16 cellular contexts compared by ENCODE assay signal in the genomic region with DNA sequence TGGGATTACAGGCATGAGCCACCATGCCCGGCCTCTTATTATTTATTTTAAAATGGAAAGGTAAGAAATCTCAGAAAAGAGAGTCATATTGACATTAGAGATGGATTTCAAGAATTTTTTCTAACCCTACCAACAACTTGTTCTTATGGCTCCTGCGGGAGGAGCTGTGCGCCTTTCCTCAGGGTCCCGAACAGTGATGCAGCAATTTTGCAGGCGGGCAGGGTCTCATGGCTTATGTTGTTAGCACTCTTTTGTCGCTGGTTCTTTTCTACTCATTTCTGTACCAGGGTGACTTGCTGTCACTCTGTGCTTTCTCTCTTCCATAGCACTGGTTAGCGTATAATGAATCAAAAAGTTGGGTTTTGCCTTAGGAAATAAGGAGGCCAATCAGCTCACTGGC.
A peak's percentile ranks its signal among the peaks of the same experiment; 100 is the strongest.
DNase-seq lines count a peak whose midpoint lies in the region; ATAC-seq and TF ChIP-seq lines count a peak whose summit lies in the region.
"Had no signal": no experiment of that assay in that cellular context is flagged by ENCODE, and none has a peak within 500 bp of the region (broad histone marks: within the 10 kb centered on the region; RNA-seq: fewer than 3 reads in every experiment).

No MANE protein-coding gene starts in this region.

- H4K91ac ChIP-seq in H9 (ENCODE audit: insufficient read length, low read depth, low read length) = no peak overlapping the region
- H4K91ac ChIP-seq in neuronal stem cell (ENCODE audit: low read depth, low read length, poor library complexity) = no peak overlapping the region

- H3K36me3 Mint-ChIP-seq in H9 (ENCODE audit: insufficient read depth in 1 of 3, low read depth in 3 of 3) = no peaks in the 10 kb centered on the region
- H3K36me3 Mint-ChIP-seq: CD4-positive, alpha-beta memory T cell had no signal

- H2BK5ac ChIP-seq in H9 (ENCODE audit: insufficient read length, low read length) (no peak overlapping the region), neuronal stem cell (ENCODE audit: low read length) (no peak overlapping the region)

- no peaks in the 10 kb centered on the region for H3K9me3 ChIP-seq in H9 (ENCODE audit: control insufficient read depth, low read depth, low read length)
- no peaks in the 10 kb centered on the region for H3K9me3 ChIP-seq in OCI-LY7 (ENCODE audit: low read length)
- H3K9me3 ChIP-seq in neuronal stem cell (replicated peaks in 1 of 2; ENCODE audit: control insufficient read depth in 2 of 2, insufficient read depth in 1 of 2, low read depth in 1 of 2, low read length in 2 of 2) = no peaks in the 10 kb centered on the region
- no peaks in the 10 kb centered on the region for H3K9me3 ChIP-seq in upper lobe of left lung
- H3K9me3 ChIP-seq: A549, BE2C, HAP-1 had no signal

- DNase-seq in H9 (peak; percentile 38), OCI-LY7 (ENCODE audit: low spot score) (no peak), iPS-NIHi11 (ENCODE audit: low spot score) (peak; percentile 10), neuronal stem cell (ENCODE audit: low spot score) (no peak), MV-4-11 (lab: John Stamatoyannopoulos, UW) (no peak), upper lobe of left lung (no peak), substantia nigra (lab: John Stamatoyannopoulos, UW) (no peak)
- DNase-seq: BE2C; CD4-positive, alpha-beta memory T cell; DMS53; GM23248 had no signal

- H3K4me1 Mint-ChIP-seq in H9 = peaks cover 9 to 10% of the 10 kb centered on the region in 2 experiments
- H3K4me1 Mint-ChIP-seq: CD4-positive, alpha-beta memory T cell had no signal

- no peaks in the 10 kb centered on the region for H3K27me3 Mint-ChIP-seq in H9 (ENCODE audit: low read depth)
- H3K27me3 Mint-ChIP-seq: CD4-positive, alpha-beta memory T cell had no signal

- H3K27ac Mint-ChIP-seq in H9 = peak overlapping the region; percentile 4 to 27 (median 21); a peak in 3 of 7 replicates
- H3K27ac Mint-ChIP-seq: CD4-positive, alpha-beta memory T cell had no signal

- H2BK120ac ChIP-seq in H9 (ENCODE audit: low read depth, low read length, poor library complexity, severe bottlenecking) (no peak overlapping the region), neuronal stem cell (ENCODE audit: low read depth, low read length) (no peak overlapping the region)

- H3K27ac ChIP-seq in H9 (ENCODE audit: insufficient read length, low read depth, low read length) = no peak overlapping the region
- H3K27ac ChIP-seq in OCI-LY7 (ENCODE audit: low read depth, low read length, poor library complexity, severe bottlenecking) = no peak overlapping the region
- no peak overlapping the region for H3K27ac ChIP-seq in neuronal stem cell (replicated peaks; ENCODE audit: low read length)
- no peak overlapping the region for H3K27ac ChIP-seq in upper lobe of left lung
- H3K27ac ChIP-seq in substantia nigra (ENCODE audit: low read depth, low read length, poor library complexity, severe bottlenecking) = no peak overlapping the region
- H3K27ac ChIP-seq: A549, C4-2B, GM23248 had no signal

- no peaks in the 10 kb centered on the region for H3K9me2 ChIP-seq in OCI-LY7 (ENCODE audit: insufficient read depth, low read length)

- H2AFZ ChIP-seq in H9 (ENCODE audit: low read length) = peak overlapping the region; percentile 45
- H2AFZ ChIP-seq in OCI-LY7 (ENCODE audit: low read length) = no peak overlapping the region
- H2AFZ ChIP-seq in neuronal stem cell (ENCODE audit: low read length) = peak overlapping the region; percentile 7
- H2AFZ ChIP-seq: GM23248 had no signal

- H3K4me2 ChIP-seq in H9 (ENCODE audit: insufficient read depth, insufficient read length, low read length) = no peak overlapping the region
- no peak overlapping the region for H3K4me2 ChIP-seq in OCI-LY7 (ENCODE audit: low read length)
- H3K4me2 ChIP-seq in neuronal stem cell (ENCODE audit: insufficient read depth, low read length, poor library complexity, severe bottlenecking) = no peak overlapping the region
- H3K4me2 ChIP-seq: A549 had no signal

- no peak overlapping the region for H3T11ph ChIP-seq in H9 (ENCODE audit: low read length)

- H3K14ac ChIP-seq in H9 (ENCODE audit: insufficient read depth, low read length) (no peak overlapping the region), neuronal stem cell (ENCODE audit: low read length) (no peak overlapping the region)

- H3K79me1 ChIP-seq in H9 (ENCODE audit: insufficient read depth, low read depth, low read length, poor library complexity, severe bottlenecking) (no peaks in the 10 kb centered on the region), neuronal stem cell (ENCODE audit: low read depth, low read length) (no peaks in the 10 kb centered on the region)

- H3K4me3 ChIP-seq in OCI-LY7 (ENCODE audit: low read depth, low read length, poor library complexity, severe bottlenecking) (no peak overlapping the region), neuronal stem cell (ENCODE audit: low read length in 2 of 2) (no peak overlapping the region), upper lobe of left lung (no peak overlapping the region)
- H3K4me3 ChIP-seq: A549, GM12878, GM23248, HAP-1 had no signal

- H2BK20ac ChIP-seq in H9 (ENCODE audit: low read depth, low read length, poor library complexity, severe bottlenecking) = no peak overlapping the region

- H2BK12ac ChIP-seq in H9 (ENCODE audit: insufficient read length, low read depth, low read length) (no peak overlapping the region), neuronal stem cell (ENCODE audit: low read length) (no peak overlapping the region)

- no peak overlapping the region for H2BK15ac ChIP-seq in H9 (ENCODE audit: low read depth, low read length)
- H2BK15ac ChIP-seq in neuronal stem cell (ENCODE audit: low read length) = no peak overlapping the region

- H3K18ac ChIP-seq in H9 (ENCODE audit: insufficient read length, low read depth, low read length) (no peak overlapping the region), neuronal stem cell (ENCODE audit: low read length) (no peak overlapping the region)

- no peak overlapping the region for H3K4me3 Mint-ChIP-seq in H9
- H3K4me3 Mint-ChIP-seq: CD4-positive, alpha-beta memory T cell had no signal

- H3K23ac ChIP-seq in H9 (ENCODE audit: insufficient read length, low read depth, low read length) (no peak overlapping the region), neuronal stem cell (ENCODE audit: low read depth, low read length, poor library complexity) (no peak overlapping the region)

- no peak for TF ChIP-seq POLR2A in upper lobe of left lung (IDR thresholded peaks at IDR 0.05)

- H4K5ac ChIP-seq in H9 (ENCODE audit: insufficient read length, low read depth, low read length) = no peak overlapping the region

- no peak overlapping the region for H3K56ac ChIP-seq in H9 (ENCODE audit: insufficient read length, low read depth, low read length)

- H2AK5ac ChIP-seq in H9 (ENCODE audit: insufficient read length, low read length) (no peak overlapping the region), neuronal stem cell (ENCODE audit: low read depth, low read length) (no peak overlapping the region)

- H4K8ac ChIP-seq in H9 (replicated peaks; ENCODE audit: insufficient read length, low read depth, low read length) (no peak overlapping the region), neuronal stem cell (ENCODE audit: low read depth, low read length) (no peak overlapping the region)

- no peaks in the 10 kb centered on the region for H3K36me3 ChIP-seq in OCI-LY7 (ENCODE audit: insufficient read depth, low read length)
- H3K36me3 ChIP-seq in neuronal stem cell (replicated peaks in 1 of 2; ENCODE audit: control insufficient read depth in 2 of 2, insufficient read depth in 2 of 2, low read length in 2 of 2) = no peaks in the 10 kb centered on the region
- H3K36me3 ChIP-seq in upper lobe of left lung = no peaks in the 10 kb centered on the region
- H3K36me3 ChIP-seq: BE2C, HAP-1 had no signal

- H3K79me2 ChIP-seq in H9 (ENCODE audit: insufficient read depth, low read length) (no peaks in the 10 kb centered on the region), OCI-LY7 (ENCODE audit: insufficient read depth, low read depth, low read length) (no peaks in the 10 kb centered on the region)

- no TSS peak for BruUV-seq in OCI-LY7 (replicated peaks; lab: Mats Ljungman, UMichigan)

- intact Hi-C loops in OCI-LY7 (cut with micrococcal nuclease; ENCODE audit: unreplicated experiment) = no loop called here

- no peak for ATAC-seq in upper lobe of left lung (ENCODE audit: low FRiP score in 2 of 2)
- ATAC-seq: A549, GM12878, HepG2 had no signal

- H3K4me1 ChIP-seq in H9 (ENCODE audit: insufficient read depth, low read length) = peaks cover 2% of the 10 kb centered on the region; the same call in 1 of the 2 replicates
- no peaks in the 10 kb centered on the region for H3K4me1 ChIP-seq in OCI-LY7 (ENCODE audit: insufficient read depth, low read length, poor library complexity, severe bottlenecking)
- peaks cover 0 to 3% of the 10 kb centered on the region in 2 donors for H3K4me1 ChIP-seq in neuronal stem cell (ENCODE audit: control insufficient read depth in 2 of 2, insufficient read depth in 1 of 2, low read depth in 1 of 2, low read length in 2 of 2)
- H3K4me1 ChIP-seq in upper lobe of left lung = no peaks in the 10 kb centered on the region
- H3K4me1 ChIP-seq: A549, BE2C, HAP-1 had no signal

- POLR2A ChIA-PET in OCI-LY7 (lab: Charles Lee) = no interaction called here

- H3K4ac ChIP-seq in H9 (ENCODE audit: low read depth, low read length) (no peak overlapping the region), neuronal stem cell (ENCODE audit: low read length) (no peak overlapping the region)

- TF ChIP-seq CTCF in H9 (conservative IDR thresholded peaks at IDR 0.05) (peak; percentile 24; the same call in 2 of the 3 replicates), OCI-LY7 (conservative IDR thresholded peaks at IDR 0.05; ENCODE audit: low read length) (0 out of 2 replicates have a peak, but pooled peaks have one; percentile 18), upper lobe of left lung (IDR thresholded peaks at IDR 0.05) (no peak)

- H3K23me2 ChIP-seq in H9 (ENCODE audit: insufficient read length, low read depth, low read length, poor library complexity, severe bottlenecking) = no peaks in the 10 kb centered on the region

- H3K9ac ChIP-seq in H9 (ENCODE audit: extremely low read depth, insufficient read length, low read length) (no peak overlapping the region), neuronal stem cell (ENCODE audit: low read depth, low read length, poor library complexity) (no peak overlapping the region)
- H3K9ac ChIP-seq: GM23248 had no signal

- H3K27me3 ChIP-seq in H9 (ENCODE audit: insufficient read depth, low read length) (no peaks in the 10 kb centered on the region), neuronal stem cell (ENCODE audit: control insufficient read depth in 3 of 3, insufficient read depth in 3 of 3, low read depth in 1 of 3, low read length in 3 of 3) (no peaks in the 10 kb centered on the region), upper lobe of left lung (no peaks in the 10 kb centered on the region)
- H3K27me3 ChIP-seq: BE2C had no signal

- CTCF ChIA-PET in OCI-LY7 (lab: Charles Lee; ENCODE audit: unreplicated experiment) = no interaction called here

- H4K20me1 ChIP-seq in H9 (ENCODE audit: control insufficient read depth, insufficient read depth, insufficient read length) (no peaks in the 10 kb centered on the region), OCI-LY7 (ENCODE audit: insufficient read depth, low read length) (no peaks in the 10 kb centered on the region)

- WGBS in H9 (ENCODE audit: extremely low coverage, insufficient read length, low lambda C conversion rate) = no CpG with 5 or more reads among the region's 7 CpGs
- no CpG with 5 or more reads among the region's 7 CpGs for WGBS in neuronal stem cell (ENCODE audit: extremely low coverage in 2 of 2, insufficient read length in 2 of 2, insufficient replicate concordance in 1 of 2), 2 donors
- WGBS in upper lobe of left lung, 2 donors = 85 to 90% methylated on average over 7 of the region's 7 CpGs

- H3K9me3 Mint-ChIP-seq in H9 = no peaks in the 10 kb centered on the region

- no peak for TF ChIP-seq EP300 in upper lobe of left lung (IDR thresholded peaks at IDR 0.05)

Comparison
In these comparisons a context has a peak if more than half of its experiments do, and no peak if none do; other contexts are left out.
1. DNase-seq: peak in H9 (single experiment) and iPS-NIHi11 (single experiment); none in OCI-LY7 (single experiment), neuronal stem cell (single experiment), MV-4-11 (single experiment), upper lobe of left lung (0 of 2) and substantia nigra (0 of 49).
2. CTCF ChIP-seq: peak in H9 (single experiment) and OCI-LY7 (single experiment); none in upper lobe of left lung (0 of 6).